ENCODE assay signal across 12 cellular contexts in the genomic region with DNA sequence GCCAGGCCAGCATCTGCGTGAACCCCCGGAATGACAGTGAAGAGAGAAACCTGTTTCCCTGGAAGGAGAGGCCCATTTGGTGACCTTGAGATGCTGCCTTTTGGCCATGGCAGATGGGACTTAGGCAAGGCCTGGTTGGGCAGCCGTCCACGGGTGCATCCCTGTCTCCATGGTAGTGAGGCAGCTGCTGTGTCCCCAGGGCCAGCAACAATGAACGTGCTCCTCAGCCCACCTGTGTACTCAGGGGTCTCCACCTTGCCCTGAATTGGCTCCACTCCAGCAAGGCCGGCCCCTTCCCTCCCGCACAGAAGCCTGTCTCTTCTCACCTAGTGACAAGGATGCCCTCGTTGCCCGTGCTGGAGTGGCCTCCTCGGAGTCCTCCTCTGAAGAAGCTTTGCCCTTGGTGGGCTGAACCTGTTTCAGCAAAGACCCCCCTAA.
"Had no signal": no experiment of that assay in that cellular context is flagged by ENCODE, and none has a peak within 500 bp of the region (broad histone marks: within the 10 kb centered on the region; RNA-seq: fewer than 3 reads in every experiment).

No MANE protein-coding gene starts in this region.

- H3K9me3 ChIP-seq: esophagus squamous epithelium, SJSA1, thyroid gland, uterus had no signal

- H3K27ac ChIP-seq: esophagus squamous epithelium, hepatocyte, SJSA1, thyroid gland, uterus had no signal

- H3K4me3 Mint-ChIP-seq: T-helper 2 cell treated with Interferon-gamma antibody and Interleukin-4, amounts not matched to agents 5 μg/mL and 100 μg/mL, for 36 hours had no signal

- H3K27ac Mint-ChIP-seq: activated T-helper 2 cell treated with anti-CD3 and anti-CD28 coated beads, Interferon-gamma antibody, Interleukin-2, Interleukin-4, amounts not matched to agents 10 μg/mL and 5 μg/mL and 100 μg/mL, durations not matched to agents 14 hours and 24 hours and 36 hours; T-helper 2 cell treated with Interferon-gamma antibody and Interleukin-4, amounts not matched to agents 5 μg/mL and 100 μg/mL, for 36 hours had no signal

- H3K4me1 ChIP-seq: SJSA1, thyroid gland, uterus had no signal

- H3K27me3 ChIP-seq: hepatocyte, SJSA1, thyroid gland, uterus had no signal

- DNase-seq: activated naive CD4-positive, alpha-beta T cell treated with anti-CD3 and anti-CD28 coated beads, Interleukin-2, amount 50 U/mL, for 16 hours; effector CD4-positive, alpha-beta T cell; esophagus squamous epithelium; islet precursor cell; thyroid gland; uterus had no signal

- H3K4me3 ChIP-seq: esophagus squamous epithelium, hepatocyte, SJSA1, smooth muscle cell, thyroid gland, uterus had no signal

- H3K9me3 Mint-ChIP-seq: activated T-helper 2 cell treated with anti-CD3 and anti-CD28 coated beads, Interferon-gamma antibody, Interleukin-2, Interleukin-4, amounts not matched to agents 10 μg/mL and 5 μg/mL and 100 μg/mL, durations not matched to agents 14 hours and 24 hours and 36 hours; T-helper 2 cell treated with Interferon-gamma antibody and Interleukin-4, amounts not matched to agents 5 μg/mL and 100 μg/mL, for 36 hours had no signal

- H3K36me3 ChIP-seq: esophagus squamous epithelium, SJSA1, thyroid gland, uterus had no signal

- ATAC-seq: right cardiac atrium had no signal
